ENCODE assay signal across 8 cellular contexts in genomic region chr3:17412950-17413530, GRCh38.
A peak's percentile ranks its signal among the peaks of the same experiment; 100 is the strongest.
DNase-seq lines count a peak whose midpoint lies in the region; ATAC-seq, FAIRE-seq and TF ChIP-seq lines count a peak whose summit lies in the region.

No MANE protein-coding gene starts in this region.

- ATAC-seq in CD4-positive, CD25-positive, alpha-beta regulatory T cell (ENCODE audit: low read depth in 2 of 2), result peak; percentile 46 to 58
- ATAC-seq in HG02870 (IDR thresholded peaks at IDR 0.05; ENCODE audit: unreplicated experiment) (peak; percentile 90), gastroesophageal sphincter (no peak)

- H3K9me3 Mint-ChIP-seq in CD4-positive, CD25-positive, alpha-beta regulatory T cell, result peaks cover 0 to 2% (median 0%) of the 10 kb centered on the region in 7 donors
- peaks cover 5% of the 10 kb centered on the region for H3K9me3 Mint-ChIP-seq in progenitor cell of endocrine pancreas (ENCODE audit: low read depth)

- no peaks in the 10 kb centered on the region for H3K36me3 ChIP-seq in CD4-positive, CD25-positive, alpha-beta regulatory T cell (ENCODE audit: control insufficient read depth, insufficient read depth, low read length)
- no peaks in the 10 kb centered on the region for H3K36me3 ChIP-seq in gastroesophageal sphincter

- H3K9me3 ChIP-seq in CD4-positive, CD25-positive, alpha-beta regulatory T cell (ENCODE audit: control insufficient read depth in 2 of 2, low read length in 2 of 2), result peaks cover 0 to 3% of the 10 kb centered on the region in 2 experiments
- no peaks in the 10 kb centered on the region for H3K9me3 ChIP-seq in gastroesophageal sphincter

- DNase-seq in CD4-positive, CD25-positive, alpha-beta regulatory T cell, result peak in 2 of 3 donors; percentile 52 to 78
- peak; percentile 12 for DNase-seq in GM18507 (ENCODE audit: extremely low spot score, insufficient read length, low read depth)
- peak; percentile 19 for DNase-seq in NCI-H1694 (lab: John Stamatoyannopoulos, UW)
- DNase-seq in UCSD-AML1 (lab: John Stamatoyannopoulos, UW; ENCODE audit: unreplicated experiment), result peak; percentile 6
- DNase-seq in progenitor cell of endocrine pancreas (ENCODE audit: low spot score, unreplicated experiment), result no peak
- no peak for DNase-seq in activated CD8-positive, alpha-beta memory T cell treated with anti-CD3 and anti-CD28 coated beads, Interleukin-2, amount 50 U/mL, for 48 hours

- H3K4me3 ChIP-seq in CD4-positive, CD25-positive, alpha-beta regulatory T cell (ENCODE audit: low read depth, low read length), result no peak overlapping the region
- H3K4me3 ChIP-seq in gastroesophageal sphincter, result no peak overlapping the region

- H3K4me1 ChIP-seq in CD4-positive, CD25-positive, alpha-beta regulatory T cell (ENCODE audit: control insufficient read depth, insufficient read depth, low read length, poor library complexity, severe bottlenecking), result no peaks in the 10 kb centered on the region
- no peaks in the 10 kb centered on the region for H3K4me1 ChIP-seq in gastroesophageal sphincter

- H3K27me3 ChIP-seq in CD4-positive, CD25-positive, alpha-beta regulatory T cell (ENCODE audit: control insufficient read depth, insufficient read depth, low read length), result no peaks in the 10 kb centered on the region
- H3K27me3 ChIP-seq in gastroesophageal sphincter, result no peaks in the 10 kb centered on the region

- no peak for TF ChIP-seq POLR2A in gastroesophageal sphincter (IDR thresholded peaks at IDR 0.05)

- no peaks in the 10 kb centered on the region for H3K36me3 Mint-ChIP-seq in CD4-positive, CD25-positive, alpha-beta regulatory T cell
- H3K36me3 Mint-ChIP-seq in progenitor cell of endocrine pancreas (ENCODE audit: insufficient read depth), result no peaks in the 10 kb centered on the region

- no peak overlapping the region for H3K27ac ChIP-seq in CD4-positive, CD25-positive, alpha-beta regulatory T cell (ENCODE audit: insufficient read depth, low read length, poor library complexity, severe bottlenecking)
- no peak overlapping the region for H3K27ac ChIP-seq in gastroesophageal sphincter

- FAIRE-seq in GM18507 (lab: Jason Lieb, UNC), result peak; percentile 92

- H3K27me3 Mint-ChIP-seq in CD4-positive, CD25-positive, alpha-beta regulatory T cell, result no peaks in the 10 kb centered on the region
- H3K27me3 Mint-ChIP-seq in progenitor cell of endocrine pancreas, result no peaks in the 10 kb centered on the region

- no peak overlapping the region for H3K27ac Mint-ChIP-seq in CD4-positive, CD25-positive, alpha-beta regulatory T cell
- H3K27ac Mint-ChIP-seq in progenitor cell of endocrine pancreas, result no peak overlapping the region

- TF ChIP-seq EP300 in gastroesophageal sphincter (IDR thresholded peaks at IDR 0.05), result no peak

- peak; percentile 60 to 74 (median 67) for TF ChIP-seq CTCF in gastroesophageal sphincter (IDR thresholded peaks at IDR 0.05)
- peak; percentile 79 for TF ChIP-seq CTCF in progenitor cell of endocrine pancreas (IDR thresholded peaks at IDR 0.05; ENCODE audit: unreplicated experiment)

- H3K4me1 Mint-ChIP-seq in CD4-positive, CD25-positive, alpha-beta regulatory T cell, result peaks cover 0 to 2% (median 0%) of the 10 kb centered on the region in 4 donors
- H3K4me1 Mint-ChIP-seq in progenitor cell of endocrine pancreas (ENCODE audit: low read depth), result no peaks in the 10 kb centered on the region

- no peak overlapping the region for H3K4me3 Mint-ChIP-seq in CD4-positive, CD25-positive, alpha-beta regulatory T cell
- H3K4me3 Mint-ChIP-seq in progenitor cell of endocrine pancreas (ENCODE audit: low read depth), result no peak overlapping the region

Comparison
In these comparisons a context has a peak if more than half of its experiments do, and no peak if none do; other contexts are left out.
1. DNase-seq: peak in CD4-positive, CD25-positive, alpha-beta regulatory T cell (2 of 3), GM18507 (single experiment), NCI-H1694 (single experiment) and UCSD-AML1 (single experiment); none in progenitor cell of endocrine pancreas (single experiment) and activated CD8-positive, alpha-beta memory T cell treated with anti-CD3 and anti-CD28 coated beads, Interleukin-2, amount 50 U/mL, for 48 hours (single experiment).